23 cellular contexts compared by ENCODE assay signal in the genomic region with DNA sequence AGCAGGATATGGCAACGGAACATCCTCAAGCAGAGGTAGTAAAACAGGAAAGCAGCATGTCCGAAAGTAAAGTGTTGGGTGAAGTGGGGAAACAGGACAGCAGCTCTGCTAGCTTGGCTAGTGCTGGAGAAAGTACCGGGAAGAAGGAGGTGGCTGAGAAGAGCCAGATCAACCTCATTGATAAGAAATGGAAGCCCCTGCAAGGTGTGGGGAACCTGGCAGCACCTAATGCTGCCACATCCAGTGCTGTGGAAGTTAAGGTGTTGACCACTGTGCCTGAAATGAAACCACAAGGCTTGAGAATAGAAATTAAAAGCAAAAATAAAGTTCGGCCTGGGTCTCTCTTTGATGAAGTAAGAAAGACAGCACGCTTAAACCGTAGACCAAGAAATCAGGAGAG. TPM values are rescaled to one million over a fixed set of nuclear protein-coding genes. Genes with fewer than 3 reads are reported as not detected.
DNase-seq lines count a peak whose midpoint lies in the region; ATAC-seq and FAIRE-seq lines count a peak whose summit lies in the region.
"Had no signal": no experiment of that assay in that cellular context is flagged by ENCODE, and none has a peak within 500 bp of the region (broad histone marks: within the 10 kb centered on the region; RNA-seq: fewer than 3 reads in every experiment).

No MANE protein-coding gene starts in this region.

- no peak overlapping the region for H3K4me3 Mint-ChIP-seq in CD8-positive, alpha-beta memory T cell
- no peak overlapping the region for H3K4me3 Mint-ChIP-seq in central memory CD8-positive, alpha-beta T cell
- H3K4me3 Mint-ChIP-seq in natural killer cell treated with Interleukin-12 subunit alpha and Interleukin-12 subunit beta and Interleukin-15 and Interleukin-18, amount 100 ng/mL, for 72 hours, result no peak overlapping the region
- H3K4me3 Mint-ChIP-seq: activated T-cell treated with anti-CD3 and anti-CD28 coated beads, Interleukin-2, amount 50 U/mL, for 72 hours; mesothelial cell of epicardium had no signal

- H3K4me1 ChIP-seq in CD8-positive, alpha-beta memory T cell (ENCODE audit: insufficient read depth, low read length), result peaks cover 40% of the 10 kb centered on the region

- H3K9me3 Mint-ChIP-seq in CD8-positive, alpha-beta memory T cell, result no peaks in the 10 kb centered on the region
- H3K9me3 Mint-ChIP-seq in central memory CD8-positive, alpha-beta T cell, result no peaks in the 10 kb centered on the region
- H3K9me3 Mint-ChIP-seq in natural killer cell treated with Interleukin-12 subunit alpha and Interleukin-12 subunit beta and Interleukin-15 and Interleukin-18, amount 100 ng/mL, for 72 hours, result no peaks in the 10 kb centered on the region
- H3K9me3 Mint-ChIP-seq: activated T-cell treated with anti-CD3 and anti-CD28 coated beads, Interleukin-2, amount 50 U/mL, for 72 hours; mesothelial cell of epicardium had no signal

- peak overlapping the region; percentile 48 for H3K27ac ChIP-seq in CD8-positive, alpha-beta memory T cell (ENCODE audit: low read depth, low read length)

- H3K4me3 ChIP-seq in CD8-positive, alpha-beta memory T cell (ENCODE audit: low read length), result peak overlapping the region; percentile 27
- H3K4me3 ChIP-seq: ascending aorta, tibial nerve had no signal

- POLR2A ChIA-PET in CD8-positive, alpha-beta memory T cell (lab: Charles Lee), result interaction anchor here (0.9 kb wide), 1 partner anchor 38 kb away, joined by 6 read pairs; no protein-coding TSS in a partner anchor

- peaks cover 3 to 45% (median 16%) of the 10 kb centered on the region in 3 donors for H3K36me3 Mint-ChIP-seq in CD8-positive, alpha-beta memory T cell
- H3K36me3 Mint-ChIP-seq in central memory CD8-positive, alpha-beta T cell (ENCODE audit: insufficient read depth), result peaks cover 34% of the 10 kb centered on the region
- H3K36me3 Mint-ChIP-seq in natural killer cell treated with Interleukin-12 subunit alpha and Interleukin-12 subunit beta and Interleukin-15 and Interleukin-18, amount 100 ng/mL, for 72 hours, result peaks cover 21% of the 10 kb centered on the region

- H3K9me3 ChIP-seq in CD8-positive, alpha-beta memory T cell (ENCODE audit: low read length), result no peaks in the 10 kb centered on the region
- H3K9me3 ChIP-seq: ascending aorta, tibial nerve had no signal

- CTCF ChIA-PET in CD8-positive, alpha-beta memory T cell (lab: Charles Lee), result no interaction called here

- no peak overlapping the region for H3K27ac Mint-ChIP-seq in CD8-positive, alpha-beta memory T cell
- H3K27ac Mint-ChIP-seq in central memory CD8-positive, alpha-beta T cell (ENCODE audit: low read depth), result no peak overlapping the region
- H3K27ac Mint-ChIP-seq in natural killer cell treated with Interleukin-12 subunit alpha and Interleukin-12 subunit beta and Interleukin-15 and Interleukin-18, amount 100 ng/mL, for 72 hours, result no peak overlapping the region
- H3K27ac Mint-ChIP-seq: activated T-cell treated with anti-CD3 and anti-CD28 coated beads, Interleukin-2, amount 50 U/mL, for 72 hours; mesothelial cell of epicardium; progenitor cell of endocrine pancreas had no signal

- peaks cover 58% of the 10 kb centered on the region for H3K36me3 ChIP-seq in CD8-positive, alpha-beta memory T cell (ENCODE audit: insufficient read depth, low read length)

- no peak for FAIRE-seq in RCC 7860 (lab: Jason Lieb, UNC)

- no peaks in the 10 kb centered on the region for H3K27me3 ChIP-seq in CD8-positive, alpha-beta memory T cell (ENCODE audit: insufficient read depth, low read length, poor library complexity, severe bottlenecking)
- H3K27me3 ChIP-seq: ascending aorta, tibial nerve had no signal

- no peak for DNase-seq in CD8-positive, alpha-beta memory T cell
- DNase-seq in central memory CD8-positive, alpha-beta T cell (ENCODE audit: low spot score in 2 of 2), result no peak
- no peak for DNase-seq in natural killer cell treated with Interleukin-12 subunit alpha and Interleukin-12 subunit beta and Interleukin-15 and Interleukin-18, amount 100 ng/mL, for 72 hours (ENCODE audit: low spot score)
- DNase-seq in NCI-H146 (lab: John Stamatoyannopoulos, UW), result no peak
- DNase-seq in RCC 7860 (ENCODE audit: low spot score), result no peak
- DNase-seq: activated CD4-positive, CD25-positive, alpha-beta regulatory T cell treated with anti-CD3 and anti-CD28 coated beads, Interleukin-2, amount 50 U/mL, for 72 hours; activated CD8-positive, alpha-beta memory T cell treated with anti-CD3 and anti-CD28 coated beads for 24 hours; activated naive CD4-positive, alpha-beta T cell treated with anti-CD3 and anti-CD28 coated beads, Interleukin-2, amount 50 U/mL, for 16 hours; activated T-cell treated with anti-CD3 and anti-CD28 coated beads, Interleukin-2, amount 50 U/mL, for 72 hours; DMS53; GF-D8; glutamatergic neuron; GOT3; KBM-7; left cardiac atrium; NCI-H1694 had no signal

- H3K4me1 Mint-ChIP-seq in CD8-positive, alpha-beta memory T cell, result peaks cover 7 to 10% (median 10%) of the 10 kb centered on the region in 3 donors
- H3K4me1 Mint-ChIP-seq in central memory CD8-positive, alpha-beta T cell, result peaks cover 7% of the 10 kb centered on the region
- H3K4me1 Mint-ChIP-seq in natural killer cell treated with Interleukin-12 subunit alpha and Interleukin-12 subunit beta and Interleukin-15 and Interleukin-18, amount 100 ng/mL, for 72 hours (ENCODE audit: low read depth in 2 of 2), result peaks cover 8 to 15% of the 10 kb centered on the region in 2 donors
- H3K4me1 Mint-ChIP-seq: mesothelial cell of epicardium had no signal

- ATAC-seq in central memory CD8-positive, alpha-beta T cell (replicated peaks; ENCODE audit: extremely low read depth, poor library complexity, severe bottlenecking), result peak; percentile 24
- ATAC-seq in natural killer cell treated with Interleukin-12 subunit alpha and Interleukin-12 subunit beta and Interleukin-15 and Interleukin-18, amount 100 ng/mL, for 72 hours, result peak; percentile 42 to 68
- ATAC-seq in GM18907 (IDR thresholded peaks at IDR 0.05; ENCODE audit: unreplicated experiment), result no peak
- ATAC-seq: left cardiac atrium had no signal

- H3K27me3 Mint-ChIP-seq in CD8-positive, alpha-beta memory T cell, result no peaks in the 10 kb centered on the region
- H3K27me3 Mint-ChIP-seq in central memory CD8-positive, alpha-beta T cell, result no peaks in the 10 kb centered on the region
- no peaks in the 10 kb centered on the region for H3K27me3 Mint-ChIP-seq in natural killer cell treated with Interleukin-12 subunit alpha and Interleukin-12 subunit beta and Interleukin-15 and Interleukin-18, amount 100 ng/mL, for 72 hours
- H3K27me3 Mint-ChIP-seq: progenitor cell of endocrine pancreas had no signal

RNA-seq across cellular contexts. Expression of a gene that starts 14.3 kb away (rescaled TPM):
- under 1 TPM; 0.48 to 0.60 TPM for total RNA-seq in CD8-positive, alpha-beta memory T cell
- polyA plus RNA-seq in CD8-positive, alpha-beta memory T cell, result not detected
- total RNA-seq in natural killer cell treated with Interleukin-12 subunit alpha and Interleukin-12 subunit beta and Interleukin-15 and Interleukin-18, amount 100 ng/mL, for 72 hours, result 1 to 10 TPM; 1.9 to 2.7 TPM

RNA-seq across cellular contexts. Expression of a gene that starts 38.7 kb away (rescaled TPM):
- total RNA-seq in CD8-positive, alpha-beta memory T cell, result 10 to 100 TPM; 54.1 to 58.2 TPM
- polyA plus RNA-seq in CD8-positive, alpha-beta memory T cell, result 15.8 TPM
- total RNA-seq in natural killer cell treated with Interleukin-12 subunit alpha and Interleukin-12 subunit beta and Interleukin-15 and Interleukin-18, amount 100 ng/mL, for 72 hours, result 100 to 1,000 TPM in 1 of 2 donors, 10 to 100 TPM in 1; 85.4 to 145 TPM

RNA-seq across cellular contexts. Expression of a gene that starts 46.1 kb away (rescaled TPM):
- total RNA-seq in CD8-positive, alpha-beta memory T cell, result not detected
- polyA plus RNA-seq in CD8-positive, alpha-beta memory T cell, result not detected
- not detected for total RNA-seq in natural killer cell treated with Interleukin-12 subunit alpha and Interleukin-12 subunit beta and Interleukin-15 and Interleukin-18, amount 100 ng/mL, for 72 hours
- total RNA-seq: activated T-cell treated with anti-CD3 and anti-CD28 coated beads, Interleukin-2, amount 50 U/mL, for 72 hours; ascending aorta; chondrocyte; mesothelial cell of epicardium; progenitor cell of endocrine pancreas had no signal
- polyA plus RNA-seq: neural cell had no signal

RNA-seq across cellular contexts. Expression of a gene that starts 48.5 kb away (rescaled TPM):
- 10 to 100 TPM; 80.4 to 80.7 TPM for total RNA-seq in CD8-positive, alpha-beta memory T cell
- 159 TPM for polyA plus RNA-seq in CD8-positive, alpha-beta memory T cell
- 10 to 100 TPM; 48.5 to 51.5 TPM for total RNA-seq in natural killer cell treated with Interleukin-12 subunit alpha and Interleukin-12 subunit beta and Interleukin-15 and Interleukin-18, amount 100 ng/mL, for 72 hours

RNA-seq across cellular contexts. Expression of a gene that starts 57.4 kb away (rescaled TPM):
- 10 to 100 TPM; 52.6 to 53.6 TPM for total RNA-seq in CD8-positive, alpha-beta memory T cell
- 45.5 TPM for polyA plus RNA-seq in CD8-positive, alpha-beta memory T cell
- total RNA-seq in natural killer cell treated with Interleukin-12 subunit alpha and Interleukin-12 subunit beta and Interleukin-15 and Interleukin-18, amount 100 ng/mL, for 72 hours, result 10 to 100 TPM; 47.1 to 49.7 TPM
